Comparison of ENCODE assay signal across 26 cellular contexts in the genomic region with DNA sequence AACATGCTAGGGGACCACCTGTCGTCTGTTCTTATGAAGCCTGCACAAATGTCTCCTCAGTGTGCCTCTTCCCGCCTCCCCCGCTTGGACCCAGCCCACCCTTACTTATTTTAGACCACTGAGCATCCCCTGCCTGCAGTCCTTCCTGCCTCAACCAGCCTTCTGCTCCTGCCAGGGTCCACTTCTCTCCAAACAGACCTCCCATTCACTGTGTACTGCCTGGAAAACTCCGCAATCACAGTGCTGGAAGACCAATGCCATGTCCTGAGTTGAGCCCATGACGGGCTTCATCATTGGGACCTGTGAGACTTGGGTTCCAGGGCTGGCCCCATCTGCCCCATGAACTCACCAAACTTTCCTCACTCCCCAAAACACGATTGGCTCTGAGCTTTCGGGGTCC.
DNase-seq lines count a peak whose midpoint lies in the region; ATAC-seq, FAIRE-seq and TF ChIP-seq lines count a peak whose summit lies in the region.
"Had no signal": no experiment of that assay in that cellular context is flagged by ENCODE, and none has a peak within 500 bp of the region (broad histone marks: within the 10 kb centered on the region; RNA-seq: fewer than 3 reads in every experiment).

No MANE protein-coding gene starts in this region.

- WGBS in esophagus muscularis mucosa = 79% methylated on average over 7 of the region's 7 CpGs
- WGBS in neuronal stem cell (ENCODE audit: extremely low coverage in 2 of 2, insufficient read length in 2 of 2, insufficient replicate concordance in 1 of 2), 2 donors = no CpG with 5 or more reads among the region's 7 CpGs
- 61 to 64% methylated on average over 7 of the region's 7 CpGs for WGBS in body of pancreas, 2 donors

- no peak overlapping the region for H3K9ac ChIP-seq in DND-41 (ENCODE audit: low read depth, low read length)
- no peak overlapping the region for H3K9ac ChIP-seq in kidney (ENCODE audit: low read length in 2 of 2)
- H3K9ac ChIP-seq in neuronal stem cell (ENCODE audit: low read depth, low read length, poor library complexity) = no peak overlapping the region
- H3K9ac ChIP-seq: BLaER1 had no signal

- H3K27me3 ChIP-seq in DND-41 (ENCODE audit: insufficient read depth, low read length, poor library complexity) (no peaks in the 10 kb centered on the region), esophagus muscularis mucosa (peaks cover 0 to 8% (median 0%) of the 10 kb centered on the region in 4 donors), neuronal stem cell (ENCODE audit: control insufficient read depth in 3 of 3, insufficient read depth in 3 of 3, low read depth in 1 of 3, low read length in 3 of 3) (no peaks in the 10 kb centered on the region), body of pancreas (no peaks in the 10 kb centered on the region)
- H3K27me3 ChIP-seq: BE2C, BLaER1 had no signal

- peak overlapping the region; percentile 7 for H2BK15ac ChIP-seq in neuronal stem cell (ENCODE audit: low read length)

- H3K36me3 ChIP-seq in DND-41 (ENCODE audit: insufficient read depth, low read length) = no peaks in the 10 kb centered on the region
- no peaks in the 10 kb centered on the region for H3K36me3 ChIP-seq in esophagus muscularis mucosa
- no peaks in the 10 kb centered on the region for H3K36me3 ChIP-seq in kidney (ENCODE audit: control insufficient read depth in 1 of 2, insufficient read depth in 2 of 2, low read length in 2 of 2)
- H3K36me3 ChIP-seq in neuronal stem cell (replicated peaks in 1 of 2; ENCODE audit: control insufficient read depth in 2 of 2, insufficient read depth in 2 of 2, low read length in 2 of 2) = no peaks in the 10 kb centered on the region
- no peaks in the 10 kb centered on the region for H3K36me3 ChIP-seq in body of pancreas (replicated peaks in 1 of 2; ENCODE audit: insufficient read depth in 1 of 2, low read depth in 2 of 2)
- H3K36me3 ChIP-seq: BE2C, BLaER1 had no signal

- H3K9me3 ChIP-seq in DND-41 (ENCODE audit: insufficient read depth, low read length, severe bottlenecking) (peaks cover 4% of the 10 kb centered on the region), esophagus muscularis mucosa (no peaks in the 10 kb centered on the region), kidney (ENCODE audit: control insufficient read depth in 1 of 2, low read length in 2 of 2) (no peaks in the 10 kb centered on the region), neuronal stem cell (replicated peaks in 1 of 2; ENCODE audit: control insufficient read depth in 2 of 2, insufficient read depth in 1 of 2, low read depth in 1 of 2, low read length in 2 of 2) (no peaks in the 10 kb centered on the region), body of pancreas (no peaks in the 10 kb centered on the region)
- H3K9me3 ChIP-seq: BE2C, BLaER1 had no signal

- H3K4me2 ChIP-seq in DND-41 (ENCODE audit: insufficient read depth, low read length) (no peak overlapping the region), neuronal stem cell (ENCODE audit: insufficient read depth, low read length, poor library complexity, severe bottlenecking) (no peak overlapping the region)
- H3K4me2 ChIP-seq: BLaER1 had no signal

- no peak overlapping the region for H4K8ac ChIP-seq in neuronal stem cell (ENCODE audit: low read depth, low read length)

- H4K20me1 ChIP-seq in DND-41 (ENCODE audit: insufficient read depth, low read length) = no peaks in the 10 kb centered on the region
- H4K20me1 ChIP-seq: BLaER1 had no signal

- H3K79me1 ChIP-seq in neuronal stem cell (ENCODE audit: low read depth, low read length) = no peaks in the 10 kb centered on the region

- H2BK12ac ChIP-seq in neuronal stem cell (ENCODE audit: low read length) = no peak overlapping the region

- H3K18ac ChIP-seq in neuronal stem cell (ENCODE audit: low read length) = no peak overlapping the region

- no peaks in the 10 kb centered on the region for H3K79me2 ChIP-seq in DND-41 (ENCODE audit: insufficient read depth, low read length)

- H4K91ac ChIP-seq in neuronal stem cell (ENCODE audit: low read depth, low read length, poor library complexity) = no peak overlapping the region

- no peak overlapping the region for H3K4ac ChIP-seq in neuronal stem cell (ENCODE audit: low read length)

- H3K23ac ChIP-seq in neuronal stem cell (ENCODE audit: low read depth, low read length, poor library complexity) = no peak overlapping the region

- intact Hi-C loops in esophagus muscularis mucosa (cut with DNase I) (no loop called here), kidney (cut with DNase I) (no loop called here), body of pancreas (cut with DNase I) (no loop called here)

- DNase-seq in DND-41 (no peak), esophagus muscularis mucosa (ENCODE audit: extremely low spot score) (peak; percentile 50), kidney (peak; percentile 33), neuronal stem cell (ENCODE audit: low spot score) (no peak), NCI-H526 (lab: John Stamatoyannopoulos, UW) (no peak), NCI-H2029 treated with DMSO at 0.1 percent for 48 hours (lab: John Stamatoyannopoulos, UW) (no peak), body of pancreas (no peak), A172 (ENCODE audit: low spot score) (no peak)
- DNase-seq: ACHN; BE2C; C1 segment of cervical spinal cord; CD4-positive, alpha-beta memory T cell; CD4-positive, CD25-positive, alpha-beta regulatory T cell; CD8-positive, alpha-beta memory T cell; COR-L47; DMS 273 treated with DMSO at 0.1 percent for 48 hours; DMS153; DMS53; DMS79; GF-D8 had no signal

- TF ChIP-seq CTCF in DND-41 (IDR thresholded peaks at IDR 0.05; ENCODE audit: borderline replicate concordance, extremely low read depth, low read length, poor library complexity, severe bottlenecking) = no peak
- no peak for TF ChIP-seq CTCF in esophagus muscularis mucosa (IDR thresholded peaks at IDR 0.05)
- TF ChIP-seq CTCF in kidney (IDR thresholded peaks at IDR 0.05; ENCODE audit: borderline replicate concordance, extremely low read depth, insufficient read depth) = no peak
- TF ChIP-seq CTCF in body of pancreas (IDR thresholded peaks at IDR 0.05) = no peak

- H2AFZ ChIP-seq in DND-41 (ENCODE audit: low read depth, low read length) = no peak overlapping the region
- H2AFZ ChIP-seq in neuronal stem cell (ENCODE audit: low read length) = no peak overlapping the region

- no peak for TF ChIP-seq EP300 in esophagus muscularis mucosa (IDR thresholded peaks at IDR 0.05)

- no peak overlapping the region for H2BK120ac ChIP-seq in neuronal stem cell (ENCODE audit: low read depth, low read length)

- H3K4me3 ChIP-seq in DND-41 (ENCODE audit: low read depth in 1 of 2, low read length in 2 of 2) (no peak overlapping the region), esophagus muscularis mucosa (no peak overlapping the region), kidney (ENCODE audit: low read length in 2 of 2) (no peak overlapping the region), neuronal stem cell (ENCODE audit: low read length in 2 of 2) (no peak overlapping the region), body of pancreas (no peak overlapping the region)
- H3K4me3 ChIP-seq: BLaER1 had no signal

- ATAC-seq in DND-41 (ENCODE audit: insufficient read depth, low read depth) (no peak), body of pancreas (no peak)

- peaks cover 11% of the 10 kb centered on the region for H3K4me1 ChIP-seq in DND-41 (ENCODE audit: insufficient read depth, low read length)
- no peaks in the 10 kb centered on the region for H3K4me1 ChIP-seq in esophagus muscularis mucosa
- H3K4me1 ChIP-seq in kidney (ENCODE audit: control insufficient read depth in 1 of 2, insufficient read depth in 1 of 2, low read depth in 1 of 2, low read length in 2 of 2) = no peaks in the 10 kb centered on the region
- no peaks in the 10 kb centered on the region for H3K4me1 ChIP-seq in neuronal stem cell (ENCODE audit: control insufficient read depth in 2 of 2, insufficient read depth in 1 of 2, low read depth in 1 of 2, low read length in 2 of 2)
- no peaks in the 10 kb centered on the region for H3K4me1 ChIP-seq in body of pancreas
- H3K4me1 ChIP-seq: BE2C had no signal

- H3K27ac ChIP-seq in DND-41 (ENCODE audit: low read length) = peak overlapping the region; percentile 38; the same call in 1 of the 2 replicates
- no peak overlapping the region for H3K27ac ChIP-seq in esophagus muscularis mucosa (replicated peaks in 1 of 4)
- no peak overlapping the region for H3K27ac ChIP-seq in kidney (ENCODE audit: low read depth in 2 of 2, low read length in 2 of 2)
- H3K27ac ChIP-seq in neuronal stem cell (replicated peaks; ENCODE audit: low read length) = no peak overlapping the region
- H3K27ac ChIP-seq in body of pancreas = no peak overlapping the region
- H3K27ac ChIP-seq: 22Rv1, BLaER1 had no signal

- no peak overlapping the region for H3K14ac ChIP-seq in neuronal stem cell (ENCODE audit: low read length)

- TF ChIP-seq POLR2A in esophagus muscularis mucosa (IDR thresholded peaks at IDR 0.05; ENCODE audit: low read depth) (no peak), body of pancreas (IDR thresholded peaks at IDR 0.05) (no peak)

- FAIRE-seq in kidney (lab: Jason Lieb, UNC) = no peak
- FAIRE-seq: A204.1, G401.6, GM12891, GM19239 had no signal

- peak overlapping the region; percentile 48 for H2AK5ac ChIP-seq in neuronal stem cell (ENCODE audit: low read depth, low read length)

- no peak overlapping the region for H2BK5ac ChIP-seq in neuronal stem cell (ENCODE audit: low read length)

Comparison
In these comparisons a context has a peak if more than half of its experiments do, and no peak if none do; other contexts are left out.
1. DNase-seq: peak in esophagus muscularis mucosa (single experiment) and kidney (single experiment); none in DND-41 (single experiment), neuronal stem cell (single experiment), NCI-H526 (0 of 2), NCI-H2029 treated with DMSO at 0.1 percent for 48 hours (single experiment), body of pancreas (0 of 4) and A172 (single experiment).